10 cellular contexts compared by ENCODE assay signal in genomic region chr5:76325876-76326491, GRCh38.
A peak's percentile ranks its signal among the peaks of the same experiment; 100 is the strongest.
DNase-seq lines count a peak whose midpoint lies in the region; ATAC-seq and TF ChIP-seq lines count a peak whose summit lies in the region.
"Had no signal": no experiment of that assay in that cellular context is flagged by ENCODE, and none has a peak within 500 bp of the region (broad histone marks: within the 10 kb centered on the region; RNA-seq: fewer than 3 reads in every experiment).

No MANE protein-coding gene starts in this region.

- no peaks in the 10 kb centered on the region for H3K27me3 Mint-ChIP-seq in activated T-helper 17 cell treated with anti-CD3 and anti-CD28 coated beads, Interleukin-2, amount 50 U/mL, for 72 hours

- TF ChIP-seq CTCF in left lung (IDR thresholded peaks at IDR 0.05), result no peak
- TF ChIP-seq CTCF in testis (IDR thresholded peaks at IDR 0.05), result no peak

- H3K36me3 ChIP-seq in left lung (no peaks in the 10 kb centered on the region), testis (ENCODE audit: low read depth, missing control alignments) (no peaks in the 10 kb centered on the region)
- H3K36me3 ChIP-seq: heart left ventricle, neutrophil had no signal

- intact Hi-C loops in left lung (cut with DNase I), result no loop called here
- intact Hi-C loops in testis (cut with DNase I; ENCODE audit: low total_unique reads), result no loop called here

- H3K4me3 ChIP-seq in left lung (no peak overlapping the region), testis (no peak overlapping the region)
- H3K4me3 ChIP-seq: heart left ventricle had no signal

- H3K9me3 ChIP-seq in left lung (peaks cover 0 to 4% of the 10 kb centered on the region in 2 donors), testis (no peaks in the 10 kb centered on the region)
- H3K9me3 ChIP-seq: neutrophil had no signal

- no peaks in the 10 kb centered on the region for H3K36me3 Mint-ChIP-seq in activated T-helper 17 cell treated with anti-CD3 and anti-CD28 coated beads, Interleukin-2, amount 50 U/mL, for 72 hours (ENCODE audit: low read depth)

- H3K27ac ChIP-seq in left lung (peak overlapping the region in 1 of 2 donors; percentile 21), testis (no peak overlapping the region)
- H3K27ac ChIP-seq: neutrophil had no signal

- no peaks in the 10 kb centered on the region for H3K27me3 ChIP-seq in left lung
- H3K27me3 ChIP-seq in testis, result no peaks in the 10 kb centered on the region

- H3K9me3 Mint-ChIP-seq in activated T-helper 17 cell treated with anti-CD3 and anti-CD28 coated beads, Interleukin-2, amount 50 U/mL, for 72 hours, result no peaks in the 10 kb centered on the region

- no peak for TF ChIP-seq POLR2A in testis (IDR thresholded peaks at IDR 0.05)

- peaks cover 41% of the 10 kb centered on the region for H3K4me1 Mint-ChIP-seq in activated T-helper 17 cell treated with anti-CD3 and anti-CD28 coated beads, Interleukin-2, amount 50 U/mL, for 72 hours

- peak; percentile 88 for ATAC-seq in activated T-helper 17 cell treated with anti-CD3 and anti-CD28 coated beads, Interleukin-2, amount 50 U/mL, for 72 hours (replicated peaks)
- ATAC-seq in left lung, result peak; percentile 44
- ATAC-seq in HG03135 (IDR thresholded peaks at IDR 0.05; ENCODE audit: unreplicated experiment), result no peak
- ATAC-seq in HG03565 (IDR thresholded peaks at IDR 0.05; ENCODE audit: unreplicated experiment), result no peak
- no peak for ATAC-seq in GM19467 (IDR thresholded peaks at IDR 0.05; ENCODE audit: unreplicated experiment)

- DNase-seq in activated gamma-delta T cell treated with Interleukin-2 at 50 U/mL for 16 hours, result peak; percentile 58
- DNase-seq in activated gamma-delta T cell (lab: John Stamatoyannopoulos, UW), result no peak
- DNase-seq in left lung, result no peak
- peak; percentile 20 for DNase-seq in testis

- H3K27ac Mint-ChIP-seq in activated T-helper 17 cell treated with anti-CD3 and anti-CD28 coated beads, Interleukin-2, amount 50 U/mL, for 72 hours, result peak overlapping the region; percentile 86

- H3K4me1 ChIP-seq in left lung, result peaks cover 7 to 14% of the 10 kb centered on the region in 2 donors
- H3K4me1 ChIP-seq in testis, result peaks cover 7% of the 10 kb centered on the region

- 35 to 46% methylated on average over 3 of the region's 3 CpGs for WGBS in testis, 2 donors

- H3K4me3 Mint-ChIP-seq in activated T-helper 17 cell treated with anti-CD3 and anti-CD28 coated beads, Interleukin-2, amount 50 U/mL, for 72 hours, result peak overlapping the region; percentile 77

Comparison
In these comparisons a context has a peak if more than half of its experiments do, and no peak if none do; other contexts are left out.
1. DNase-seq: peak in activated gamma-delta T cell treated with Interleukin-2 at 50 U/mL for 16 hours (single experiment) and testis (single experiment); none in activated gamma-delta T cell (single experiment) and left lung (0 of 2).
2. ATAC-seq: peak in activated T-helper 17 cell treated with anti-CD3 and anti-CD28 coated beads, Interleukin-2, amount 50 U/mL, for 72 hours (single experiment) and left lung (single experiment); none in HG03135 (single experiment), HG03565 (single experiment) and GM19467 (single experiment).